ENCODE assay signal across 1 cellular context in the genomic region with DNA sequence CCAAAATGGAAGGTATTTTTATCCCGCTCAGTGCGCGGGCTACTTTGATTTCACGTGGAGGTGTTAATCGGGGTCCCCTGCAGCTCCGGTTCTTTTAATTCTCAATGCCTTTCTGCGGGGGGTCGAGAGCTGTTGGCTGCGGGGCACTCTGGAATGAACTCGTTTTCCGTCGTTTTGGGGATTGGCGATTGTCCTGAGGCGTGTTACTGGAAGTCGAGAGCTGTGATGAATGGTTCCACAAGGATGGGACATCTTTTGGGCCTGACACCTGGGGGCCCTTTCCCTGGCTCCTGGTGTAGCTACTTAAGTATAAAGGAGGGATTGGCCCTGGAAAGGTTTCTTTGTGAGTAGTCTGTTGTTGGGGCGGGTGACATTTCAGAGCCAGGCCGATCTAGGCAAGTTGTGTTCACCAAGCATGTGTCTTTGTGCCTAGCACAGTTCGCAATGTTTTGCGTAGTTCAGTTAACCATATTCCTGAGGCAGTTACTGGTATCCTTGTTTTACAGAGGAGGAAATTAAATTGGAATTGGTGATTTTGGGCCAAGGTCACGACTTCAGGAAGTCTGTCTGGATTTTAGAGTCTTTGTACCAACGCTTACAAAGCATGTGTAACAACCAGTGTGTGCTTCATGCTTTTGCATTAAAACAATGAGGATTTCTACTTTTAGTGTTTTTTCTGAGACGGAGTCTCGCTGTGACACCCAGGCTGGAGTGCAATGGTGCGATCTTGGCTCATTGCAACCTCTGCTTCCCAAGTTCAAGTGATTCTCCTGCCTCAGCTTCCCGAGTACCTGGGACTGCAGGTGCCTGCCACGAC.
TF ChIP-seq lines count a peak whose summit lies in the region.

No MANE protein-coding gene starts in this region.

TF ChIP-seq in GM23338, 12 proteins besides CTCF, POLR2A, EP300 and RAD21 (continued from another document):
- TF ChIP-seq, protein P1, sequence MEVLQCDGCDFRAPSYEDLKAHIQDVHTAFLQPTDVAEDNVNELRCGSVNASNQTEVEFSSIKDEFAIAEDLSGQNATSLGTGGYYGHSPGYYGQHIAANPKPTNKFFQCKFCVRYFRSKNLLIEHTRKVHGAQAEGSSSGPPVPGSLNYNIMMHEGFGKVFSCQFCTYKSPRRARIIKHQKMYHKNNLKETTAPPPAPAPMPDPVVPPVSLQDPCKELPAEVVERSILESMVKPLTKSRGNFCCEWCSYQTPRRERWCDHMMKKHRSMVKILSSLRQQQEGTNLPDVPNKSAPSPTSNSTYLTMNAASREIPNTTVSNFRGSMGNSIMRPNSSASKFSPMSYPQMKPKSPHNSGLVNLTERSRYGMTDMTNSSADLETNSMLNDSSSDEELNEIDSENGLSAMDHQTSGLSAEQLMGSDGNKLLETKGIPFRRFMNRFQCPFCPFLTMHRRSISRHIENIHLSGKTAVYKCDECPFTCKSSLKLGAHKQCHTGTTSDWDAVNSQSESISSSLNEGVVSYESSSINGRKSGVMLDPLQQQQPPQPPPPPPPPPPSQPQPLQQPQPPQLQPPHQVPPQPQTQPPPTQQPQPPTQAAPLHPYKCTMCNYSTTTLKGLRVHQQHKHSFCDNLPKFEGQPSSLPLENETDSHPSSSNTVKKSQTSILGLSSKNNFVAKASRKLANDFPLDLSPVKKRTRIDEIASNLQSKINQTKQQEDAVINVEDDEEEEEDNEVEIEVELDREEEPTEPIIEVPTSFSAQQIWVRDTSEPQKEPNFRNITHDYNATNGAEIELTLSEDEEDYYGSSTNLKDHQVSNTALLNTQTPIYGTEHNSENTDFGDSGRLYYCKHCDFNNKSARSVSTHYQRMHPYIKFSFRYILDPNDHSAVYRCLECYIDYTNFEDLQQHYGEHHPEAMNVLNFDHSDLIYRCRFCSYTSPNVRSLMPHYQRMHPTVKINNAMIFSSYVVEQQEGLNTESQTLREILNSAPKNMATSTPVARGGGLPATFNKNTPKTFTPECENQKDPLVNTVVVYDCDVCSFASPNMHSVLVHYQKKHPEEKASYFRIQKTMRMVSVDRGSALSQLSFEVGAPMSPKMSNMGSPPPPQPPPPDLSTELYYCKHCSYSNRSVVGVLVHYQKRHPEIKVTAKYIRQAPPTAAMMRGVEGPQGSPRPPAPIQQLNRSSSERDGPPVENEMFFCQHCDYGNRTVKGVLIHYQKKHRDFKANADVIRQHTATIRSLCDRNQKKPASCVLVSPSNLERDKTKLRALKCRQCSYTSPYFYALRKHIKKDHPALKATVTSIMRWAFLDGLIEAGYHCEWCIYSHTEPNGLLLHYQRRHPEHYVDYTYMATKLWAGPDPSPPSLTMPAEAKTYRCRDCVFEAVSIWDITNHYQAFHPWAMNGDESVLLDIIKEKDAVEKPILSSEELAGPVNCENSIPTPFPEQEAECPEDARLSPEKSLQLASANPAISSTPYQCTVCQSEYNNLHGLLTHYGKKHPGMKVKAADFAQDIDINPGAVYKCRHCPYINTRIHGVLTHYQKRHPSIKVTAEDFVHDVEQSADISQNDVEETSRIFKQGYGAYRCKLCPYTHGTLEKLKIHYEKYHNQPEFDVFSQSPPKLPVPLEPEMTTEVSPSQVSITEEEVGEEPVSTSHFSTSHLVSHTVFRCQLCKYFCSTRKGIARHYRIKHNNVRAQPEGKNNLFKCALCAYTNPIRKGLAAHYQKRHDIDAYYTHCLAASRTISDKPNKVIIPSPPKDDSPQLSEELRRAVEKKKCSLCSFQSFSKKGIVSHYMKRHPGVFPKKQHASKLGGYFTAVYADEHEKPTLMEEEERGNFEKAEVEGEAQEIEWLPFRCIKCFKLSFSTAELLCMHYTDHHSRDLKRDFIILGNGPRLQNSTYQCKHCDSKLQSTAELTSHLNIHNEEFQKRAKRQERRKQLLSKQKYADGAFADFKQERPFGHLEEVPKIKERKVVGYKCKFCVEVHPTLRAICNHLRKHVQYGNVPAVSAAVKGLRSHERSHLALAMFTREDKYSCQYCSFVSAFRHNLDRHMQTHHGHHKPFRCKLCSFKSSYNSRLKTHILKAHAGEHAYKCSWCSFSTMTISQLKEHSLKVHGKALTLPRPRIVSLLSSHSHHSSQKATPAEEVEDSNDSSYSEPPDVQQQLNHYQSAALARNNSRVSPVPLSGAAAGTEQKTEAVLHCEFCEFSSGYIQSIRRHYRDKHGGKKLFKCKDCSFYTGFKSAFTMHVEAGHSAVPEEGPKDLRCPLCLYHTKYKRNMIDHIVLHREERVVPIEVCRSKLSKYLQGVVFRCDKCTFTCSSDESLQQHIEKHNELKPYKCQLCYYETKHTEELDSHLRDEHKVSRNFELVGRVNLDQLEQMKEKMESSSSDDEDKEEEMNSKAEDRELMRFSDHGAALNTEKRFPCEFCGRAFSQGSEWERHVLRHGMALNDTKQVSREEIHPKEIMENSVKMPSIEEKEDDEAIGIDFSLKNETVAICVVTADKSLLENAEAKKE (CRISPR knock-in tag; IDR thresholded peaks at IDR 0.05), result no peak
- no peak for TF ChIP-seq JUNB (IDR thresholded peaks at IDR 0.05; ENCODE audit: unreplicated experiment)
TF ChIP-seq in GM23338: peak in this region for 0.
